Comparison of ENCODE assay signal across 1 cellular context in genomic region chr12:4649358-4649661, GRCh38.
TF ChIP-seq lines count a peak whose summit lies in the region.

No MANE protein-coding gene starts in this region.

TF ChIP-seq in WTC11, 78 proteins besides CTCF, POLR2A, EP300 and RAD21 (continued from another document):
- TF ChIP-seq USF2 (CRISPR knock-in tag; IDR thresholded peaks at IDR 0.05) (no peak), ZNF425 (CRISPR knock-in tag; conservative IDR thresholded peaks at IDR 0.05) (no peak), PRDM15 (CRISPR knock-in tag; IDR thresholded peaks at IDR 0.05) (no peak), RORB (CRISPR knock-in tag; IDR thresholded peaks at IDR 0.05) (no peak), ZNF317 (CRISPR knock-in tag; IDR thresholded peaks at IDR 0.05; ENCODE audit: borderline replicate concordance, low read depth) (no peak), E2F4 (CRISPR knock-in tag; IDR thresholded peaks at IDR 0.05; ENCODE audit: borderline replicate concordance, low read depth) (no peak), NFATC4 (CRISPR knock-in tag; IDR thresholded peaks at IDR 0.05) (no peak), ERG (CRISPR knock-in tag; IDR thresholded peaks at IDR 0.05) (no peak)
